In genomic region chr12:126171936-126172559, GRCh38 we compare ENCODE assay signal across 21 cellular contexts.
"Had no signal": no experiment of that assay in that cellular context is flagged by ENCODE, and none has a peak within 500 bp of the region (broad histone marks: within the 10 kb centered on the region; RNA-seq: fewer than 3 reads in every experiment).

No MANE protein-coding gene starts in this region.

- H3K27ac ChIP-seq: HL-60, RWPE1 had no signal

- ATAC-seq: Panc1, PC-3 had no signal

- DNase-seq: KBM-7, MM.1S, MV-4-11, NCI-H1048, NCI-H1105, NCI-H1417, NCI-H1436 treated with DMSO at 0.1 percent for 48 hours, NCI-H1694, NCI-H187 treated with DMSO at 0.1 percent for 48 hours, NCI-H2029 treated with DMSO at 0.1 percent for 48 hours, NCI-H2171 treated with DMSO at 0.1 percent for 48 hours, NCI-H345, NCI-H446 treated with DMSO at 0.1 percent for 48 hours, NCI-H510A treated with DMSO at 0.1 percent for 48 hours, NCI-H526, NCI-H748 treated with DMSO at 0.1 percent for 48 hours, PC-3, SHP77 had no signal
